8 cellular contexts compared by ENCODE assay signal in genomic region chr1:160291248-160292220, GRCh38. TPM values are rescaled to one million over a fixed set of nuclear protein-coding genes. Genes with fewer than 3 reads are reported as not detected.
DNase-seq lines count a peak whose midpoint lies in the region; ATAC-seq, FAIRE-seq and TF ChIP-seq lines count a peak whose summit lies in the region.

No MANE protein-coding gene starts in this region.

- POLR2A ChIA-PET in T-cell (lab: Charles Lee): interaction anchor here in 1 of 2 donors (1.0 to 1.5 kb wide), 2 partner anchors 31 to 190 kb away, joined by 4 to 8 read pairs; no protein-coding TSS in a partner anchor

- peak; percentile 37 for DNase-seq in D721Med (ENCODE audit: insufficient read length, low spot score)
- peak; percentile 44 for DNase-seq in H54 (ENCODE audit: insufficient read length, low spot score)
- DNase-seq in NCI-H1436 (lab: John Stamatoyannopoulos, UW): peak; percentile 38
- DNase-seq in T-cell: peak; percentile 27 to 76 (median 62)
- DNase-seq in amniotic epithelial cell (ENCODE audit: low read depth): peak; percentile 77
- DNase-seq in heart right ventricle: peak; percentile 24 to 65
- peak; percentile 77 for DNase-seq in renal cortical epithelial cell (ENCODE audit: low read depth)

- CTCF ChIA-PET in T-cell (lab: Charles Lee): interaction anchor here (0.6 to 4.0 kb wide), 43 partner anchors 9 to 206 kb away, joined by 3 to 43 read pairs (median 4); partner anchors contain the start of genes CASQ1 (in 2 of the 2), DCAF8 (in 2 of the 2) and IGSF8 (in 1 of the 2)

- H3K27ac Mint-ChIP-seq in T-cell: peak overlapping the region; percentile 5 to 40

- no peaks in the 10 kb centered on the region for H3K27me3 ChIP-seq in heart right ventricle

- H3K27me3 Mint-ChIP-seq in T-cell: no peaks in the 10 kb centered on the region

- intact Hi-C loops in heart right ventricle (cut with DNase I): loop anchor here in 8 of 10 donors (1.0 to 10.0 kb wide), 9 partner anchors 36 to 194 kb away; partner anchors contain the start of genes CASQ1 (in 3 of the 8) and IGSF8 (in 1 of the 8)

- ATAC-seq in T-cell (replicated peaks in 1 of 4) (peak; percentile 95 to 97 (median 96)), heart right ventricle (peak; percentile 57 to 90 (median 87)), GM19397 (IDR thresholded peaks at IDR 0.05; ENCODE audit: unreplicated experiment) (no peak)

- H3K9me3 ChIP-seq in heart right ventricle: no peaks in the 10 kb centered on the region

- H3K9me3 Mint-ChIP-seq in T-cell: no peaks in the 10 kb centered on the region

- H3K27ac ChIP-seq in heart right ventricle: peak overlapping the region in 1 of 10 donors; percentile 2

- H3K36me3 Mint-ChIP-seq in T-cell: peaks cover 70% of the 10 kb centered on the region

- H3K4me3 ChIP-seq in heart right ventricle: no peak overlapping the region

- H3K4me1 ChIP-seq in heart right ventricle: peaks cover 0 to 5% (median 0%) of the 10 kb centered on the region in 9 donors

- no peak for TF ChIP-seq POLR2A in H54 (IDR thresholded peaks at IDR 0.05; ENCODE audit: low read depth, low read length)

- H3K4me3 Mint-ChIP-seq in T-cell: no peak overlapping the region

- FAIRE-seq in D721Med (lab: Jason Lieb, UNC): peak; percentile 99
- FAIRE-seq in H54 (lab: Jason Lieb, UNC): peak; percentile 48

- peaks cover 0 to 5% (median 2%) of the 10 kb centered on the region in 3 donors for H3K4me1 Mint-ChIP-seq in T-cell

- TF ChIP-seq CTCF in D721Med (IDR thresholded peaks at IDR 0.05; ENCODE audit: insufficient read depth, missing control alignments) (peak; percentile 93), heart right ventricle (IDR thresholded peaks at IDR 0.05) (peak; percentile 69 to 87 (median 81))

- peaks cover 4 to 91% (median 75%) of the 10 kb centered on the region in 9 donors for H3K36me3 ChIP-seq in heart right ventricle

- 42 to 43% methylated on average over 11 of the region's 11 CpGs for WGBS in heart right ventricle, 2 donors

RNA-seq across cellular contexts. Expression of gene PEX19, which starts 6.6 kb away (rescaled TPM):
- total RNA-seq in T-cell (10 to 100 TPM; 49.8 to 59.5 (median 53.3) TPM), heart right ventricle (100 to 1,000 TPM in 1 of 10 donors, 10 to 100 TPM in 9; 72.9 to 100 (median 94.1) TPM), renal cortical epithelial cell (42.7 and 65.3 TPM in 2 replicates)
- 10 to 100 TPM; 11.9 to 25.2 TPM for polyA plus RNA-seq in heart right ventricle

RNA-seq across cellular contexts. Expression of gene DCAF8, which starts 29.2 kb away (rescaled TPM):
- total RNA-seq in T-cell: 100 to 1,000 TPM; 173 to 221 (median 209) TPM
- total RNA-seq in heart right ventricle: 100 to 1,000 TPM; 122 to 171 (median 154) TPM
- polyA plus RNA-seq in heart right ventricle: 100 to 1,000 TPM in 1 of 2 donors, 10 to 100 TPM in 1; 47.1 to 101 TPM
- 69.8 and 107 TPM in 2 replicates for total RNA-seq in renal cortical epithelial cell

RNA-seq across cellular contexts. Expression of gene COPA, which starts 51.5 kb away (rescaled TPM):
- total RNA-seq in T-cell (100 to 1,000 TPM; 106 to 126 (median 111) TPM), heart right ventricle (100 to 1,000 TPM in 8 of 10 donors, 10 to 100 TPM in 2; 77.7 to 122 (median 112) TPM), renal cortical epithelial cell (206 and 250 TPM in 2 replicates)
- polyA plus RNA-seq in heart right ventricle: 10 to 100 TPM; 48.2 to 91.3 TPM

RNA-seq across cellular contexts. Expression of gene NCSTN, which starts 51.6 kb away (rescaled TPM):
- 10 to 100 TPM; 62.2 to 78.9 (median 71.8) TPM for total RNA-seq in T-cell
- total RNA-seq in heart right ventricle: 10 to 100 TPM; 59.5 to 87.9 (median 71.2) TPM
- polyA plus RNA-seq in heart right ventricle: 10 to 100 TPM; 40.2 to 44.2 TPM
- 113 and 168 TPM in 2 replicates for total RNA-seq in renal cortical epithelial cell
